8 cellular contexts compared by ENCODE assay signal in genomic region chr9:135479469-135480052, GRCh38. TPM values are rescaled to one million over a fixed set of nuclear protein-coding genes. Genes with fewer than 3 reads are reported as not detected.
A peak's percentile ranks its signal among the peaks of the same experiment; 100 is the strongest.
DNase-seq lines count a peak whose midpoint lies in the region; ATAC-seq and TF ChIP-seq lines count a peak whose summit lies in the region.

Gene PPP1R26, plus strand, starts transcription at chr9:135479782. Its CDS starts 4,729 bp downstream, at chr9:135484511.

- H3K9me2 ChIP-seq in SK-N-SH (no peaks in the 10 kb centered on the region), neural cell (ENCODE audit: insufficient read depth, low read length) (no peaks in the 10 kb centered on the region)

- H3K9me3 ChIP-seq in SK-N-SH, result no peaks in the 10 kb centered on the region
- H3K9me3 ChIP-seq in neural cell (ENCODE audit: low read length), result no peaks in the 10 kb centered on the region

- peaks cover 6 to 13% of the 10 kb centered on the region in 2 experiments; a peak in 2 of 4 replicates for H3K4me1 ChIP-seq in SK-N-SH (ENCODE audit: control insufficient read depth in 1 of 2, insufficient read depth in 2 of 2, low read depth in 1 of 2, low read length in 1 of 2)

- H3K36me3 Mint-ChIP-seq in T-cell, result no peaks in the 10 kb centered on the region

- H3K9ac ChIP-seq in SK-N-SH (peak within 1 kb of the TSS; percentile 78), neural cell (ENCODE audit: low read length) (peak within 1 kb of the TSS; percentile 79)

- H3K27me3 ChIP-seq in SK-N-SH (ENCODE audit: insufficient read depth) (no peaks in the 10 kb centered on the region), neural cell (ENCODE audit: insufficient read depth, low read depth, low read length) (no peaks in the 10 kb centered on the region)

- peaks cover 5% of the 10 kb centered on the region for H3F3A ChIP-seq in SK-N-SH (replicated peaks; ENCODE audit: insufficient read depth)
- no peaks in the 10 kb centered on the region for H3F3A ChIP-seq in neural cell (ENCODE audit: insufficient read depth, low read length, poor library complexity, severe bottlenecking)

- CTCF ChIA-PET in SK-N-SH (lab: Yijun Ruan, JAX) (interaction anchor here (0.9 to 1.5 kb wide), 4 partner anchors 20 to 67 kb away, joined by 3 to 6 read pairs (median 3); a partner anchor contains a TSS), T-cell (lab: Charles Lee) (no interaction called here)

- POLR2A ChIA-PET in SK-N-SH (lab: Yijun Ruan, JAX) (interaction anchor here (1.2 kb wide), 1 partner anchor 20 kb away, joined by 9 read pairs; a partner anchor contains a TSS), T-cell (lab: Charles Lee) (no interaction called here)

- H3K4me1 Mint-ChIP-seq in T-cell, result peaks cover 6 to 16% (median 8%) of the 10 kb centered on the region in 3 donors

- H3K9me3 Mint-ChIP-seq in T-cell, result no peaks in the 10 kb centered on the region

- H2AFZ ChIP-seq in SK-N-SH (ENCODE audit: low read depth) (peak within 1 kb of the TSS; percentile 68; the same call in 1 of the 2 replicates), neural cell (ENCODE audit: low read depth, low read length) (peak within 1 kb of the TSS; percentile 14)

- WGBS in SK-N-SH (ENCODE audit: low lambda C conversion rate), result no CpG with 5 or more reads among the region's 103 CpGs

- H3K27ac ChIP-seq in SK-N-SH (ENCODE audit: low read depth in 2 of 2, low read length in 1 of 2), result peak within 1 kb of the TSS; percentile 9 to 74; a peak in 3 of 4 replicates
- H3K27ac ChIP-seq in neural cell (ENCODE audit: low read length), result no peak within 1 kb of the TSS

- ATAC-seq in SK-N-SH treated with all-trans-retinoic acid at 6 μM for 48 hours (no peak), T-cell (replicated peaks in 1 of 4) (peak in 3 of 4 experiments; percentile 13 to 15 (median 15)), GM19397 (IDR thresholded peaks at IDR 0.05; ENCODE audit: unreplicated experiment) (no peak)

- no peak for TF ChIP-seq EP300 in SK-N-SH (IDR thresholded peaks at IDR 0.05; ENCODE audit: borderline replicate concordance in 1 of 2, low read depth in 1 of 2, low read length in 1 of 2)
- no peak for TF ChIP-seq EP300 in neural cell (conservative IDR thresholded peaks at IDR 0.05; ENCODE audit: poor library complexity, severe bottlenecking)

- peaks cover 44 to 55% of the 10 kb centered on the region in 2 donors for H3K27me3 Mint-ChIP-seq in T-cell

- H3K4me3 ChIP-seq in SK-N-SH (ENCODE audit: low read depth in 2 of 2, low read length in 1 of 2), result peak within 1 kb of the TSS; percentile 88 to 90
- H3K4me3 ChIP-seq in foreskin fibroblast (ENCODE audit: low read depth in 1 of 2, low read length in 2 of 2), result peak within 1 kb of the TSS; percentile 70 to 84
- peak within 1 kb of the TSS; percentile 94 for H3K4me3 ChIP-seq in neural cell (ENCODE audit: low read length)

- H3K36me3 ChIP-seq in SK-N-SH (replicated peaks in 1 of 2; ENCODE audit: control insufficient read depth in 1 of 2, insufficient read depth in 2 of 2, low read length in 1 of 2) (peaks cover 7 to 17% of the 10 kb centered on the region in 2 experiments), neural cell (ENCODE audit: insufficient read depth, low read length) (no peaks in the 10 kb centered on the region)

- H3K79me2 ChIP-seq in SK-N-SH (ENCODE audit: insufficient read depth) (peaks cover 35% of the 10 kb centered on the region), neural cell (replicated peaks; ENCODE audit: insufficient read depth, low read length) (no peaks in the 10 kb centered on the region)

- DNase-seq in SK-N-SH (peak; percentile 94), T-cell (no peak), foreskin fibroblast (peak in 1 of 2 donors; percentile 42), DMS79 treated with DMSO at 0.1 percent for 48 hours (lab: John Stamatoyannopoulos, UW) (no peak), OCI-M2 (lab: John Stamatoyannopoulos, UW; ENCODE audit: unreplicated experiment) (no peak)

- H3K4me2 ChIP-seq in SK-N-SH (peak within 1 kb of the TSS; percentile 97), neural cell (ENCODE audit: low read length) (peak within 1 kb of the TSS; percentile 46)

- TF ChIP-seq RAD21 in SK-N-SH (IDR thresholded peaks at IDR 0.05; ENCODE audit: low read length) (no peak), neural cell (conservative IDR thresholded peaks at IDR 0.05) (no peak)

- H3K4me3 Mint-ChIP-seq in T-cell, result peak within 1 kb of the TSS; percentile 83 to 92 (median 87)

- peak within 1 kb of the TSS in 1 of 2 donors; percentile 77 for H3K27ac Mint-ChIP-seq in T-cell

- TF ChIP-seq CTCF in SK-N-SH (IDR thresholded peaks at IDR 0.05) (no peak), foreskin fibroblast (IDR thresholded peaks at IDR 0.05; ENCODE audit: low read depth, low read length) (no peak), neural cell (IDR thresholded peaks at IDR 0.05; ENCODE audit: poor library complexity, severe bottlenecking) (no peak)

- H4K20me1 ChIP-seq in SK-N-SH (ENCODE audit: insufficient read depth) (peaks cover 7% of the 10 kb centered on the region; the same call in 1 of the 2 replicates), neural cell (ENCODE audit: insufficient read depth) (no peaks in the 10 kb centered on the region)

TF ChIP-seq in SK-N-SH, 30 proteins besides CTCF, POLR2A, EP300 and RAD21 (continues in another document):
- TF ChIP-seq NRF1 (IDR thresholded peaks at IDR 0.05; ENCODE audit: low read depth, low read length) (no peak), FOXJ3 (CRISPR knock-in tag; IDR thresholded peaks at IDR 0.05) (no peak), TEAD4 (IDR thresholded peaks at IDR 0.05; ENCODE audit: borderline replicate concordance, insufficient read depth) (no peak), USF2 (IDR thresholded peaks at IDR 0.05; ENCODE audit: borderline replicate concordance, low read depth, low read length) (no peak), SMC3 (IDR thresholded peaks at IDR 0.05; ENCODE audit: low read depth, low read length) (no peak), GABPA (IDR thresholded peaks at IDR 0.05; ENCODE audit: low read depth) (peak; percentile 59; the same call in 1 of the 2 replicates)

TF ChIP-seq in SK-N-SH treated with all-trans-retinoic acid at 6 μM for 48 hours, 23 proteins besides CTCF, POLR2A, EP300 and RAD21:
- TF ChIP-seq ZC3H10 (CRISPR knock-in tag; IDR thresholded peaks at IDR 0.05) (no peak), GLIS3 (CRISPR knock-in tag; IDR thresholded peaks at IDR 0.05) (no peak)

TF ChIP-seq in neural cell, 6 proteins besides CTCF, POLR2A, EP300 and RAD21:
- TF ChIP-seq MXI1 (conservative IDR thresholded peaks at IDR 0.05; ENCODE audit: poor library complexity, severe bottlenecking), result no peak
- TF ChIP-seq REST (IDR thresholded peaks at IDR 0.05; ENCODE audit: borderline replicate concordance), result no peak
- TF ChIP-seq SMC3 (conservative IDR thresholded peaks at IDR 0.05; ENCODE audit: poor library complexity), result no peak
- TF ChIP-seq POLR2AphosphoS5 (IDR thresholded peaks at IDR 0.05), result no peak
- no peak for TF ChIP-seq TAF1 (IDR thresholded peaks at IDR 0.05; ENCODE audit: low read depth)
- no peak for TF ChIP-seq EZH2 (IDR thresholded peaks at IDR 0.05; ENCODE audit: borderline replicate concordance, insufficient read depth, low read length, poor library complexity, severe bottlenecking)

RNA-seq across cellular contexts. Expression of gene PPP1R26, which starts in this region (rescaled TPM):
- polyA plus RNA-seq in SK-N-SH (2012; rRNA removed) (18.6 and 20.1 TPM in 2 replicates), neural cell (20.1 and 30.1 TPM in 2 replicates)
- polyA plus RNA-seq in SK-N-SH (2012; cell fraction: cytosol; rRNA removed), result 11.6 and 16.6 TPM in 2 replicates
- polyA plus RNA-seq in SK-N-SH (2012; cell fraction: nucleus; rRNA removed), result 31.3 and 32.1 TPM in 2 replicates
- total RNA-seq in T-cell, result 1 to 10 TPM in 3 of 5 donors, under 1 TPM in 2; 0.35 to 2.0 (median 1.7) TPM
- polyA minus RNA-seq in neural cell, result 38.5 and 46.5 TPM in 2 replicates

Comparison
In these comparisons a context has a peak if more than half of its experiments do, and no peak if none do; other contexts are left out.
1. ATAC-seq: peak in T-cell (3 of 4); none in SK-N-SH treated with all-trans-retinoic acid at 6 μM for 48 hours (single experiment) and GM19397 (single experiment).
2. Peak in every context shown above with its lines, with median percentiles within 50 percentile points of each other: H3K4me3 ChIP-seq.